8 cellular contexts compared by ENCODE assay signal in the genomic region with DNA sequence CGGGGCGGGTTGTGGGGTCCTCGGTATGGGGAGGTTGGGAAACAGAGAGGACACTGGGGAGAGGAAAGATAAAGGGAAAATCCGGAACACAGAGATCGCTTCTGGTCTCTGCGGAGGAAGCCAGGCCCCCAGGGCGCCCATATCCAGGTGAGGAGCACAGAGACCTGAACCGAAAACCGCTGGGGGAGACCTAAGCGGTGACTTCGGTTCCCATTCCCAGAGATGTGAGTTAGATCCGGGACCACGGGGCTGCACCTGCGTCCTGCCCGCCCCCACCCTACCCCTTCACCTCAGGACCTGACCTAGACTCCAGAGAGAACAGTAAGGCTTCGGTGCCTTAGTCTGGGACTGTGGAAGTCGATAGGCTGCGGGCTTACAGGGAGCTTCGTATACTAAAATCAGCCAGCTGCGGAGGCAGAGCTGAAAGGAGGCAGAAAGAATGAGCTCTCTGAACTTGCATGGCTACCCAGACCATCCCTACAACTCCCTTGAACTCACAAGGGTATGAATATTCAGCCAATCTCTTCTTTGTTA. TPM values are rescaled to one million over a fixed set of nuclear protein-coding genes. Genes with fewer than 3 reads are reported as not detected.
DNase-seq lines count a peak whose midpoint lies in the region; ATAC-seq and TF ChIP-seq lines count a peak whose summit lies in the region.

No MANE protein-coding gene starts in this region.

- peaks cover 40% of the 10 kb centered on the region for H3K36me3 Mint-ChIP-seq in Calu3 (ENCODE audit: insufficient read depth, unreplicated experiment)

- peaks cover 40% of the 10 kb centered on the region for H3K4me1 Mint-ChIP-seq in Calu3 (ENCODE audit: low read depth, unreplicated experiment)

- peak overlapping the region; percentile 67 for H3K18ac ChIP-seq in trophoblast cell (ENCODE audit: low read length)

- H2AK5ac ChIP-seq in trophoblast cell (ENCODE audit: low read length), result no peak overlapping the region

- no peaks in the 10 kb centered on the region for H3K9me3 Mint-ChIP-seq in Calu3 (ENCODE audit: low read depth, unreplicated experiment)

- peak overlapping the region; percentile 68 for H3K4me2 ChIP-seq in trophoblast cell (ENCODE audit: low read length)

- peak; percentile 10 for ATAC-seq in GM19455 (IDR thresholded peaks at IDR 0.05; ENCODE audit: unreplicated experiment)
- peak; percentile 52 for ATAC-seq in foreskin keratinocyte

- intact Hi-C loops in Calu3 (cut with micrococcal nuclease; ENCODE audit: unreplicated experiment), result no loop called here

- no peak overlapping the region for H3K23ac ChIP-seq in trophoblast cell (ENCODE audit: low read length)

- no peak overlapping the region for H2BK120ac ChIP-seq in trophoblast cell (ENCODE audit: insufficient read depth, low read length, poor library complexity)

- BruUV-seq in Calu3 (replicated peaks; lab: Mats Ljungman, UMichigan), result TSS peak; percentile 85

- peaks cover 14% of the 10 kb centered on the region for H3K79me2 ChIP-seq in trophoblast cell (ENCODE audit: control insufficient read depth, insufficient read depth, low read length, poor library complexity)

- H4K91ac ChIP-seq in trophoblast cell (ENCODE audit: low read depth, low read length), result peak overlapping the region; percentile 61

- H3K9me3 ChIP-seq in trophoblast cell (ENCODE audit: insufficient read depth, low read depth, low read length), result no peaks in the 10 kb centered on the region

- H3K4ac ChIP-seq in trophoblast cell (ENCODE audit: low read depth, low read length), result peak overlapping the region; percentile 49

- peak overlapping the region; percentile 41 for H3K9ac ChIP-seq in trophoblast cell (ENCODE audit: low read length)

- peak overlapping the region; percentile 70 for H2BK5ac ChIP-seq in trophoblast cell (ENCODE audit: low read depth, low read length, poor library complexity)

- H3K27me3 Mint-ChIP-seq in Calu3 (ENCODE audit: unreplicated experiment), result no peaks in the 10 kb centered on the region

- TF ChIP-seq CTCF in Calu3 (IDR thresholded peaks at IDR 0.05; ENCODE audit: unreplicated experiment), result no peak
- TF ChIP-seq CTCF in HL-60 (IDR thresholded peaks at IDR 0.05; ENCODE audit: insufficient read depth, low read length), result no peak
- TF ChIP-seq CTCF in VCaP (conservative IDR thresholded peaks at IDR 0.05), result no peak
- TF ChIP-seq CTCF in foreskin keratinocyte (conservative IDR thresholded peaks at IDR 0.05), result no peak

- peak overlapping the region; percentile 100 for H3K4me3 Mint-ChIP-seq in Calu3 (ENCODE audit: low read depth, unreplicated experiment)

- H4K12ac ChIP-seq in trophoblast cell (ENCODE audit: low read depth, low read length), result peak overlapping the region; percentile 55

- H3K27ac ChIP-seq in HL-60 (replicated peaks) (peak overlapping the region; percentile 99), VCaP (peak overlapping the region; percentile 98), foreskin keratinocyte (peak overlapping the region; percentile 93), trophoblast cell (ENCODE audit: low read depth, low read length) (peak overlapping the region; percentile 29)

- no peak for DNase-seq in Calu3
- no peak for DNase-seq in HL-60 (ENCODE audit: low read depth in 1 of 2, low spot score in 1 of 2)
- peak in 1 of 2 donors; percentile 53 for DNase-seq in foreskin keratinocyte
- peak; percentile 72 to 81 for DNase-seq in trophoblast cell
- no peak for DNase-seq in stimulated activated CD4-positive, alpha-beta T cell treated with anti-CD3 and anti-CD28 coated beads, Interleukin-12 subunit alpha, Interleukin-12 subunit beta, amount 100 ng/mL, for 4 hours
- no peak for DNase-seq in stimulated activated CD8-positive, alpha-beta memory T cell treated with anti-CD3 and anti-CD28 coated beads, Interleukin-4, amount 100 ng/mL, for 48 hours

- H4K8ac ChIP-seq in trophoblast cell (ENCODE audit: low read depth, low read length), result peak overlapping the region; percentile 88

- H3K14ac ChIP-seq in trophoblast cell (ENCODE audit: low read length), result peak overlapping the region; percentile 52

- no peaks in the 10 kb centered on the region for H3K27me3 ChIP-seq in HL-60 (ENCODE audit: insufficient read depth, poor library complexity, severe bottlenecking)
- H3K27me3 ChIP-seq in foreskin keratinocyte, result no peaks in the 10 kb centered on the region
- H3K27me3 ChIP-seq in trophoblast cell (ENCODE audit: insufficient read depth, low read length), result no peaks in the 10 kb centered on the region

- peak overlapping the region; percentile 68 for H3K4me3 ChIP-seq in HL-60 (replicated peaks; ENCODE audit: insufficient read depth, low read length)
- peak overlapping the region; percentile 75 for H3K4me3 ChIP-seq in trophoblast cell (ENCODE audit: low read depth, low read length)

- peak overlapping the region; percentile 73 for H2AFZ ChIP-seq in trophoblast cell (ENCODE audit: insufficient read depth, low read length, poor library complexity)

- H2BK12ac ChIP-seq in trophoblast cell (ENCODE audit: low read length), result no peak overlapping the region

- H3K27ac Mint-ChIP-seq in Calu3 (ENCODE audit: unreplicated experiment), result peak overlapping the region; percentile 98

- H3K79me1 ChIP-seq in trophoblast cell (ENCODE audit: low read length), result peaks cover 12% of the 10 kb centered on the region

- CTCF ChIA-PET in Calu3 (lab: Charles Lee), result interaction anchor here (0.5 to 1.5 kb wide), 5 partner anchors 10 to 144 kb away, joined by 3 to 6 read pairs (median 3); no protein-coding TSS in a partner anchor

- no CpG with 5 or more reads among the region's 20 CpGs for WGBS in trophoblast cell (ENCODE audit: extremely low coverage, insufficient coverage, insufficient read length)

- H3K4me1 ChIP-seq in foreskin keratinocyte, result peaks cover 9% of the 10 kb centered on the region
- H3K4me1 ChIP-seq in trophoblast cell (ENCODE audit: control insufficient read depth in 1 of 2, insufficient read depth in 2 of 2, low read length in 2 of 2), result peaks cover 0 to 3% of the 10 kb centered on the region in 2 experiments

- no peaks in the 10 kb centered on the region for H3K36me3 ChIP-seq in trophoblast cell (ENCODE audit: control insufficient read depth in 1 of 2, insufficient read depth in 2 of 2, low read length in 2 of 2)

RNA-seq across cellular contexts. Expression of gene FAM13B, which starts 0.5 kb away (rescaled TPM):
- total RNA-seq in Calu3 (2022) (34.9 and 42.5 TPM in 2 replicates), foreskin keratinocyte (9.7 and 10.0 TPM in 2 replicates)
- 1.9 and 2.2 TPM in 2 replicates for polyA plus RNA-seq in foreskin keratinocyte
- 7.6 and 7.9 TPM in 2 replicates for polyA plus RNA-seq in trophoblast cell (2013)

RNA-seq across cellular contexts. Expression of gene WNT8A, which starts 50.5 kb away (rescaled TPM):
- not detected in 2 replicates for total RNA-seq in Calu3 (2022)
- total RNA-seq in foreskin keratinocyte, result not detected in 2 replicates
- polyA plus RNA-seq in foreskin keratinocyte, result not detected in 2 replicates
- not detected in 2 replicates for polyA plus RNA-seq in trophoblast cell (2013)

Comparison
In these comparisons a context has a peak if more than half of its experiments do, and no peak if none do; other contexts are left out.
1. DNase-seq: peak in trophoblast cell (2 of 2); none in Calu3 (single experiment), HL-60 (0 of 2), stimulated activated CD4-positive, alpha-beta T cell treated with anti-CD3 and anti-CD28 coated beads, Interleukin-12 subunit alpha, Interleukin-12 subunit beta, amount 100 ng/mL, for 4 hours (single experiment) and stimulated activated CD8-positive, alpha-beta memory T cell treated with anti-CD3 and anti-CD28 coated beads, Interleukin-4, amount 100 ng/mL, for 48 hours (single experiment).
2. H3K27ac ChIP-seq: peak in every context shown above with its lines; median percentile 99 in HL-60; 98 in VCaP; 93 in foreskin keratinocyte; 29 in trophoblast cell.